1 cellular context compared by ENCODE assay signal in genomic region chr1:27138368-27138767, GRCh38.
TF ChIP-seq lines count a peak whose summit lies in the region.

No MANE protein-coding gene starts in this region.

TF ChIP-seq in GM23338, 12 proteins besides CTCF, POLR2A, EP300 and RAD21 (continued from another document):
- TF ChIP-seq EZH2phosphoT487 (IDR thresholded peaks at IDR 0.05; ENCODE audit: unreplicated experiment) (no peak), ZNF114 (CRISPR knock-in tag; IDR thresholded peaks at IDR 0.05) (no peak), REST (IDR thresholded peaks at IDR 0.05; ENCODE audit: unreplicated experiment) (no peak), CREB1 (CRISPR knock-in tag; IDR thresholded peaks at IDR 0.05; ENCODE audit: low read depth) (no peak), STAT1 (IDR thresholded peaks at IDR 0.05; ENCODE audit: unreplicated experiment) (no peak)
TF ChIP-seq in GM23338: peak in this region for 0.
